ENCODE assay signal across 13 cellular contexts in the genomic region with DNA sequence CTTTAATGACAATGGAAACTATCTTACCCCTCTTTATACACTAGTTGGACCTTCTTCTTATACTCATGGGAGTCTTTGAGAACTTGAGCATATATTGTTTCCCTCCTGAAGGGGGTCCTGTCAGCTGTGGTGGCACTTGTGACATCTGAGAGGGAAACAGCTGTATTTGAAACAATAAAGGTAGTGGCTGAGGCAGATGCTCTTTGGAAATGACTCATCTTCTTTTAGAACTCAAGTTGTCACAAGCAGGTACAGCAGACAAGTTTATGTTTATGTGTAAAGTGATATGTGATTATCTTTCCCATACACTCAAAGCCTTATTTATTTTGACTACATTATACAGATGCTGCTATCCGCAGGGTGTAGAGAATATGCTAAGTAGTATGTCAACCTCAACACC.
"Had no signal": no experiment of that assay in that cellular context is flagged by ENCODE, and none has a peak within 500 bp of the region (broad histone marks: within the 10 kb centered on the region; RNA-seq: fewer than 3 reads in every experiment).

No MANE protein-coding gene starts in this region.

- H3K9me3 ChIP-seq: right lobe of liver, testis, upper lobe of left lung had no signal

- H3K27me3 ChIP-seq: right lobe of liver, testis, upper lobe of left lung had no signal

- ATAC-seq: right lobe of liver had no signal

- H3K36me3 ChIP-seq: right lobe of liver, upper lobe of left lung had no signal

- H3K4me1 ChIP-seq: parathyroid adenoma, right lobe of liver, testis, upper lobe of left lung had no signal

- H3K27ac ChIP-seq: parathyroid adenoma, right lobe of liver, testis, upper lobe of left lung had no signal

- H3K4me3 ChIP-seq: lung, right lobe of liver, smooth muscle cell, testis, upper lobe of left lung had no signal

- DNase-seq: activated CD4-positive, alpha-beta T cell treated with anti-CD3 and anti-CD28 coated beads, Interleukin-2, amount 50 U/mL, for 4 hours; activated naive CD8-positive, alpha-beta T cell treated with anti-CD3 and anti-CD28 coated beads for 36 hours; amniotic stem cell; effector CD4-positive, alpha-beta T cell; hypothalamus; islet precursor cell; right lobe of liver; stimulated activated CD4-positive, alpha-beta T cell treated with anti-CD3 and anti-CD28 coated beads, Interleukin-4, amount 100 ng/mL, for 1 hour; testis; upper lobe of left lung had no signal
